8 cellular contexts compared by ENCODE assay signal in the genomic region with DNA sequence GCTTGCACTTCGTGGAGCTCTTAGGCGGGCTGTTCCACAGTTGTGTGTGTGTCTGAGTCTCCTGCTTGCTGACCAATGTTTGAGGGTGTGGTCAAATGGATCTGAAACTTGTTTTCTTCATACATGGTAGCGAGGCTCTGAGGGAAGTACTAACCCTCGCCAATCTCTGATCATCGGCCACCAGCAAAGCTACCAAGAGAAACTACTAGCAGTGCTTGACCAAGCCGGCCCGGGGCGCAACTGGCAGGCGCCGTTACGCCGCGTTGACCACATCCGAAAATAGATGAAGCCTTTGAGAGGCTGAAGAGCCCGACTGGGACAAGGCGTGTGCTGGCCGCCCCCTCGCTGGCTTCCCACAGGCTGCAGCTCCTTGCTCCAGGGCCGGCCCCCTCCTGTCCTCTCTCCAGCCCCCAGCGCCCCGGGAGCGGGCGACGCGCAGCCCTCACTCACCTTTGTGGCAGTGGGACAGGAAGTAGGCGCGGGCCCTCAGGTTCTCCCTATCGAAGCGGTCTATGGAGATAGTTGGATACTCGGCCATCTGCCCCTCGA. TPM values are rescaled to one million over a fixed set of nuclear protein-coding genes. Genes with fewer than 3 reads are reported as not detected.
DNase-seq lines count a peak whose midpoint lies in the region; ATAC-seq and TF ChIP-seq lines count a peak whose summit lies in the region.

No MANE protein-coding gene starts in this region.

- peak overlapping the region; percentile 92 for H3K4me3 Mint-ChIP-seq in MCF 10A (ENCODE audit: unreplicated experiment)

- peak overlapping the region; percentile 53 for H3K4me3 ChIP-seq in kidney epithelial cell (ENCODE audit: low read depth, low read length)

- BruUV-seq in MCF 10A (replicated peaks; lab: Mats Ljungman, UMichigan): no TSS peak

- no peaks in the 10 kb centered on the region for H3K36me3 ChIP-seq in kidney epithelial cell (ENCODE audit: control insufficient read depth, insufficient read depth, low read length)

- POLR2A ChIA-PET in MCF 10A (lab: Yijun Ruan, JAX): interaction anchor here (0.7 to 3.2 kb wide), 21 partner anchors 9 to 214 kb away, joined by 3 to 32 read pairs (median 5); a partner anchor contains a TSS

- H3K27ac Mint-ChIP-seq in MCF 10A (ENCODE audit: low read depth, unreplicated experiment): peak overlapping the region; percentile 90

- no peaks in the 10 kb centered on the region for H3K27me3 ChIP-seq in kidney epithelial cell (ENCODE audit: control insufficient read depth, insufficient read depth, low read length)

- H3K36me3 Mint-ChIP-seq in MCF 10A (ENCODE audit: insufficient read depth, unreplicated experiment): no peaks in the 10 kb centered on the region

- no peaks in the 10 kb centered on the region for H3K9me3 Mint-ChIP-seq in MCF 10A (ENCODE audit: unreplicated experiment)

- ATAC-seq in GM18498 (IDR thresholded peaks at IDR 0.05; ENCODE audit: unreplicated experiment) (peak; percentile 45), HG02852 (IDR thresholded peaks at IDR 0.05; ENCODE audit: unreplicated experiment) (peak; percentile 25)
- peak; percentile 51 for ATAC-seq in stimulated activated naive CD8-positive, alpha-beta T cell treated with anti-CD3 and anti-CD28 coated beads, Interleukin-15, Interleukin-2, amounts not matched to agents 100 U/mL and 50 U/mL, for 24 hours

- no peak for TF ChIP-seq CTCF in MCF 10A (IDR thresholded peaks at IDR 0.05; ENCODE audit: unreplicated experiment)
- peak; percentile 18 for TF ChIP-seq CTCF in kidney epithelial cell (IDR thresholded peaks at IDR 0.05; ENCODE audit: insufficient read depth, low read length, poor library complexity, severe bottlenecking)

- intact Hi-C loops in MCF 10A (cut with micrococcal nuclease): loop anchor here (5.0 kb wide), 2 partner anchors 116 to 154 kb away; a partner anchor contains a TSS

- peaks cover 5% of the 10 kb centered on the region for H3K4me1 Mint-ChIP-seq in MCF 10A (ENCODE audit: insufficient read depth, unreplicated experiment)

- DNase-seq in AG08395 (ENCODE audit: low spot score) (peak; percentile 61), NOMO-1 treated with DMSO at 0.1 percent for 48 hours (lab: John Stamatoyannopoulos, UW; ENCODE audit: unreplicated experiment) (peak; percentile 60), MCF 10A (ENCODE audit: unreplicated experiment) (no peak), kidney epithelial cell (ENCODE audit: low read depth) (no peak)
- no peak for DNase-seq in stimulated activated naive CD8-positive, alpha-beta T cell treated with anti-CD3 and anti-CD28 coated beads, Interleukin-15, Interleukin-2, amounts not matched to agents 100 U/mL and 50 U/mL, for 24 hours
- no peak for DNase-seq in activated effector memory CD4-positive, alpha-beta T cell treated with Interleukin-2 at 50 U/mL for 16 hours

- no peaks in the 10 kb centered on the region for H3K27me3 Mint-ChIP-seq in MCF 10A (ENCODE audit: insufficient read depth, unreplicated experiment)

- CTCF ChIA-PET in MCF 10A (lab: Yijun Ruan, JAX): interaction anchor here (0.5 to 2.0 kb wide), 11 partner anchors 27 to 214 kb away, joined by 3 to 11 read pairs (median 4); a partner anchor contains a TSS

RNA-seq across cellular contexts. Expression of a gene that starts 0.4 kb away (rescaled TPM):
- total RNA-seq in MCF 10A (2022) (10.3 and 11.5 TPM in 2 replicates), kidney epithelial cell (10.3 and 12.2 TPM in 2 replicates)

RNA-seq across cellular contexts. Expression of a gene that starts 5.7 kb away (rescaled TPM):
- total RNA-seq in MCF 10A (2022): 1.7 TPM in 1 of 2 replicates, not detected in the other
- total RNA-seq in kidney epithelial cell: 1.5 TPM in 1 of 2 replicates, not detected in the other

Comparison
In these comparisons a context has a peak if more than half of its experiments do, and no peak if none do; other contexts are left out.
1. DNase-seq: peak in AG08395 (single experiment) and NOMO-1 treated with DMSO at 0.1 percent for 48 hours (single experiment); none in MCF 10A (single experiment), kidney epithelial cell (single experiment), stimulated activated naive CD8-positive, alpha-beta T cell treated with anti-CD3 and anti-CD28 coated beads, Interleukin-15, Interleukin-2, amounts not matched to agents 100 U/mL and 50 U/mL, for 24 hours (single experiment) and activated effector memory CD4-positive, alpha-beta T cell treated with Interleukin-2 at 50 U/mL for 16 hours (single experiment).
2. Peak in every context shown above with its lines, with median percentiles within 50 percentile points of each other: ATAC-seq.